In the genomic region with DNA sequence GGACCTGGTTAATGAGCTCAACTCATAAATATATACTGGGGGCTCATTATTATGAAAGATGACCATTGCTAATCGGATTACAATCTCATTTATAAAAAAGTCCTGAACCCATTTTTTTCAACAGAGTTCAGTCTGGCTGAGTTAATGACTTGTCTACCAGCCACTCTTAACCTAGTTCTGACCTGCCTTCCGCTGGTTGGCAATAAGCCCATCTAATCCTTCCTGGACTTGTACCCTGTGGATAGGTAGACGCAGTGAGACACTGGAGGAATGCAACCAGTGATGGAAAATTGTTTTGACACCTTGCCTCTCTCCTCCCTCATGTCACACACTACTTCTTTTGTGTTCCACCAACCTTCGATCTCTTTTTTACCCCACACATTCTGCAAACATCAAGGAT, we compare ENCODE assay signal across 1 cellular context.
TF ChIP-seq lines count a peak whose summit lies in the region.

No MANE protein-coding gene starts in this region.

TF ChIP-seq in WTC11, 78 proteins besides CTCF, POLR2A, EP300 and RAD21 (continued from another document):
- TF ChIP-seq E2F1 (CRISPR knock-in tag; IDR thresholded peaks at IDR 0.05): no peak
- TF ChIP-seq KAT7 (CRISPR knock-in tag; IDR thresholded peaks at IDR 0.05; ENCODE audit: borderline replicate concordance): no peak
- no peak for TF ChIP-seq CBFB (CRISPR knock-in tag; IDR thresholded peaks at IDR 0.05; ENCODE audit: low read depth)
- TF ChIP-seq ZNF423 (CRISPR knock-in tag; IDR thresholded peaks at IDR 0.05): no peak
- no peak for TF ChIP-seq FOXP4 (CRISPR knock-in tag; IDR thresholded peaks at IDR 0.05)
- no peak for TF ChIP-seq E2F5 (CRISPR knock-in tag; IDR thresholded peaks at IDR 0.05)
- no peak for TF ChIP-seq ZNF532 (CRISPR knock-in tag; IDR thresholded peaks at IDR 0.05; ENCODE audit: borderline replicate concordance)
- TF ChIP-seq ESRRA (CRISPR knock-in tag; IDR thresholded peaks at IDR 0.05; ENCODE audit: borderline replicate concordance): no peak
- TF ChIP-seq ATF1 (CRISPR knock-in tag; IDR thresholded peaks at IDR 0.05): no peak
- TF ChIP-seq, protein P1, sequence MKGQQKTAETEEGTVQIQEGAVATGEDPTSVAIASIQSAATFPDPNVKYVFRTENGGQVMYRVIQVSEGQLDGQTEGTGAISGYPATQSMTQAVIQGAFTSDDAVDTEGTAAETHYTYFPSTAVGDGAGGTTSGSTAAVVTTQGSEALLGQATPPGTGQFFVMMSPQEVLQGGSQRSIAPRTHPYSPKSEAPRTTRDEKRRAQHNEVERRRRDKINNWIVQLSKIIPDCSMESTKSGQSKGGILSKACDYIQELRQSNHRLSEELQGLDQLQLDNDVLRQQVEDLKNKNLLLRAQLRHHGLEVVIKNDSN (CRISPR knock-in tag; IDR thresholded peaks at IDR 0.05): no peak
- TF ChIP-seq ZNF138 (CRISPR knock-in tag; conservative IDR thresholded peaks at IDR 0.05): no peak
- no peak for TF ChIP-seq PRRX2 (CRISPR knock-in tag; IDR thresholded peaks at IDR 0.05)
